ENCODE assay signal across 1 cellular context in the genomic region with DNA sequence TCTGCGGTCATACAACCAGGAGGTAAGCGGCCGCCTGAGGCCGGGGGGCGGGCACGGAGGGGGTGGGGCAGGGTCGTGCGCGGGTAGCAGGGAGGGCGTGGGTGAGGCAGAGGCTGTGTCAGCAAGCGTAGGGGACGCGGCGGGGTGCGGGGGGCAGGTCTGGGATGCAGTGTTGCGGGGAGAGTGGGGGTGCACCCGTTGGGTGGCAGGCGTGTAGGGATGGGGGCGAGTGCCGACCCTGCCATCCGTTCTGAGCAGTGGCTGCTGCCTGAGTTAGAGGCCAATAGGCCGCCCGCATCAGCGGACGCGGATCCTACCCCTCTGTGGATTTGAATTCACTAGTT.
TF ChIP-seq lines count a peak whose summit lies in the region.

No MANE protein-coding gene starts in this region.

TF ChIP-seq in H1, 55 proteins besides CTCF, POLR2A, EP300 and RAD21:
- TF ChIP-seq BACH1 (IDR thresholded peaks at IDR 0.05; ENCODE audit: low read length): no peak
- TF ChIP-seq CBX5 (IDR thresholded peaks at IDR 0.05; ENCODE audit: low read depth, low read length): no peak
- TF ChIP-seq, protein P1, sequence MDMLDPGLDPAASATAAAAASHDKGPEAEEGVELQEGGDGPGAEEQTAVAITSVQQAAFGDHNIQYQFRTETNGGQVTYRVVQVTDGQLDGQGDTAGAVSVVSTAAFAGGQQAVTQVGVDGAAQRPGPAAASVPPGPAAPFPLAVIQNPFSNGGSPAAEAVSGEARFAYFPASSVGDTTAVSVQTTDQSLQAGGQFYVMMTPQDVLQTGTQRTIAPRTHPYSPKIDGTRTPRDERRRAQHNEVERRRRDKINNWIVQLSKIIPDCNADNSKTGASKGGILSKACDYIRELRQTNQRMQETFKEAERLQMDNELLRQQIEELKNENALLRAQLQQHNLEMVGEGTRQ (IDR thresholded peaks at IDR 0.05; ENCODE audit: low read length): no peak
- no peak for TF ChIP-seq TCF12 (IDR thresholded peaks at IDR 0.05; ENCODE audit: low read depth, low read length)
- no peak for TF ChIP-seq CHD2 (IDR thresholded peaks at IDR 0.05; ENCODE audit: low read length)
- TF ChIP-seq JUN (IDR thresholded peaks at IDR 0.05; ENCODE audit: low read depth, low read length): no peak
- TF ChIP-seq RXRA (IDR thresholded peaks at IDR 0.05; ENCODE audit: insufficient read depth, low read depth, low read length): no peak
- no peak for TF ChIP-seq KDM1A (IDR thresholded peaks at IDR 0.05; ENCODE audit: borderline replicate concordance, low read length)
- TF ChIP-seq, protein P2, sequence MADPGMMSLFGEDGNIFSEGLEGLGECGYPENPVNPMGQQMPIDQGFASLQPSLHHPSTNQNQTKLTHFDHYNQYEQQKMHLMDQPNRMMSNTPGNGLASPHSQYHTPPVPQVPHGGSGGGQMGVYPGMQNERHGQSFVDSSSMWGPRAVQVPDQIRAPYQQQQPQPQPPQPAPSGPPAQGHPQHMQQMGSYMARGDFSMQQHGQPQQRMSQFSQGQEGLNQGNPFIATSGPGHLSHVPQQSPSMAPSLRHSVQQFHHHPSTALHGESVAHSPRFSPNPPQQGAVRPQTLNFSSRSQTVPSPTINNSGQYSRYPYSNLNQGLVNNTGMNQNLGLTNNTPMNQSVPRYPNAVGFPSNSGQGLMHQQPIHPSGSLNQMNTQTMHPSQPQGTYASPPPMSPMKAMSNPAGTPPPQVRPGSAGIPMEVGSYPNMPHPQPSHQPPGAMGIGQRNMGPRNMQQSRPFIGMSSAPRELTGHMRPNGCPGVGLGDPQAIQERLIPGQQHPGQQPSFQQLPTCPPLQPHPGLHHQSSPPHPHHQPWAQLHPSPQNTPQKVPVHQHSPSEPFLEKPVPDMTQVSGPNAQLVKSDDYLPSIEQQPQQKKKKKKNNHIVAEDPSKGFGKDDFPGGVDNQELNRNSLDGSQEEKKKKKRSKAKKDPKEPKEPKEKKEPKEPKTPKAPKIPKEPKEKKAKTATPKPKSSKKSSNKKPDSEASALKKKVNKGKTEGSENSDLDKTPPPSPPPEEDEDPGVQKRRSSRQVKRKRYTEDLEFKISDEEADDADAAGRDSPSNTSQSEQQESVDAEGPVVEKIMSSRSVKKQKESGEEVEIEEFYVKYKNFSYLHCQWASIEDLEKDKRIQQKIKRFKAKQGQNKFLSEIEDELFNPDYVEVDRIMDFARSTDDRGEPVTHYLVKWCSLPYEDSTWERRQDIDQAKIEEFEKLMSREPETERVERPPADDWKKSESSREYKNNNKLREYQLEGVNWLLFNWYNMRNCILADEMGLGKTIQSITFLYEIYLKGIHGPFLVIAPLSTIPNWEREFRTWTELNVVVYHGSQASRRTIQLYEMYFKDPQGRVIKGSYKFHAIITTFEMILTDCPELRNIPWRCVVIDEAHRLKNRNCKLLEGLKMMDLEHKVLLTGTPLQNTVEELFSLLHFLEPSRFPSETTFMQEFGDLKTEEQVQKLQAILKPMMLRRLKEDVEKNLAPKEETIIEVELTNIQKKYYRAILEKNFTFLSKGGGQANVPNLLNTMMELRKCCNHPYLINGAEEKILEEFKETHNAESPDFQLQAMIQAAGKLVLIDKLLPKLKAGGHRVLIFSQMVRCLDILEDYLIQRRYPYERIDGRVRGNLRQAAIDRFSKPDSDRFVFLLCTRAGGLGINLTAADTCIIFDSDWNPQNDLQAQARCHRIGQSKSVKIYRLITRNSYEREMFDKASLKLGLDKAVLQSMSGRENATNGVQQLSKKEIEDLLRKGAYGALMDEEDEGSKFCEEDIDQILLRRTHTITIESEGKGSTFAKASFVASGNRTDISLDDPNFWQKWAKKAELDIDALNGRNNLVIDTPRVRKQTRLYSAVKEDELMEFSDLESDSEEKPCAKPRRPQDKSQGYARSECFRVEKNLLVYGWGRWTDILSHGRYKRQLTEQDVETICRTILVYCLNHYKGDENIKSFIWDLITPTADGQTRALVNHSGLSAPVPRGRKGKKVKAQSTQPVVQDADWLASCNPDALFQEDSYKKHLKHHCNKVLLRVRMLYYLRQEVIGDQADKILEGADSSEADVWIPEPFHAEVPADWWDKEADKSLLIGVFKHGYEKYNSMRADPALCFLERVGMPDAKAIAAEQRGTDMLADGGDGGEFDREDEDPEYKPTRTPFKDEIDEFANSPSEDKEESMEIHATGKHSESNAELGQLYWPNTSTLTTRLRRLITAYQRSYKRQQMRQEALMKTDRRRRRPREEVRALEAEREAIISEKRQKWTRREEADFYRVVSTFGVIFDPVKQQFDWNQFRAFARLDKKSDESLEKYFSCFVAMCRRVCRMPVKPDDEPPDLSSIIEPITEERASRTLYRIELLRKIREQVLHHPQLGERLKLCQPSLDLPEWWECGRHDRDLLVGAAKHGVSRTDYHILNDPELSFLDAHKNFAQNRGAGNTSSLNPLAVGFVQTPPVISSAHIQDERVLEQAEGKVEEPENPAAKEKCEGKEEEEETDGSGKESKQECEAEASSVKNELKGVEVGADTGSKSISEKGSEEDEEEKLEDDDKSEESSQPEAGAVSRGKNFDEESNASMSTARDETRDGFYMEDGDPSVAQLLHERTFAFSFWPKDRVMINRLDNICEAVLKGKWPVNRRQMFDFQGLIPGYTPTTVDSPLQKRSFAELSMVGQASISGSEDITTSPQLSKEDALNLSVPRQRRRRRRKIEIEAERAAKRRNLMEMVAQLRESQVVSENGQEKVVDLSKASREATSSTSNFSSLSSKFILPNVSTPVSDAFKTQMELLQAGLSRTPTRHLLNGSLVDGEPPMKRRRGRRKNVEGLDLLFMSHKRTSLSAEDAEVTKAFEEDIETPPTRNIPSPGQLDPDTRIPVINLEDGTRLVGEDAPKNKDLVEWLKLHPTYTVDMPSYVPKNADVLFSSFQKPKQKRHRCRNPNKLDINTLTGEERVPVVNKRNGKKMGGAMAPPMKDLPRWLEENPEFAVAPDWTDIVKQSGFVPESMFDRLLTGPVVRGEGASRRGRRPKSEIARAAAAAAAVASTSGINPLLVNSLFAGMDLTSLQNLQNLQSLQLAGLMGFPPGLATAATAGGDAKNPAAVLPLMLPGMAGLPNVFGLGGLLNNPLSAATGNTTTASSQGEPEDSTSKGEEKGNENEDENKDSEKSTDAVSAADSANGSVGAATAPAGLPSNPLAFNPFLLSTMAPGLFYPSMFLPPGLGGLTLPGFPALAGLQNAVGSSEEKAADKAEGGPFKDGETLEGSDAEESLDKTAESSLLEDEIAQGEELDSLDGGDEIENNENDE (IDR thresholded peaks at IDR 0.05; ENCODE audit: insufficient replicate concordance, low read length): no peak
- TF ChIP-seq, protein P3, sequence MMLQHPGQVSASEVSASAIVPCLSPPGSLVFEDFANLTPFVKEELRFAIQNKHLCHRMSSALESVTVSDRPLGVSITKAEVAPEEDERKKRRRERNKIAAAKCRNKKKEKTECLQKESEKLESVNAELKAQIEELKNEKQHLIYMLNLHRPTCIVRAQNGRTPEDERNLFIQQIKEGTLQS (IDR thresholded peaks at IDR 0.05; ENCODE audit: insufficient read depth, low read depth, low read length): no peak
- no peak for TF ChIP-seq HDAC2 (IDR thresholded peaks at IDR 0.05; ENCODE audit: borderline replicate concordance in 1 of 2, low read depth in 2 of 2, low read length in 2 of 2)
- TF ChIP-seq KDM4A (IDR thresholded peaks at IDR 0.05; ENCODE audit: low read depth, low read length, severe bottlenecking): no peak
- TF ChIP-seq E2F6 (IDR thresholded peaks at IDR 0.05): no peak
- no peak for TF ChIP-seq MAFK (IDR thresholded peaks at IDR 0.05; ENCODE audit: low read depth, low read length)
- TF ChIP-seq SAP30 (IDR thresholded peaks at IDR 0.05; ENCODE audit: insufficient read depth, insufficient replicate concordance, low read length): no peak
- no peak for TF ChIP-seq TAF1 (IDR thresholded peaks at IDR 0.05; ENCODE audit: low read depth, low read length)
